10 cellular contexts compared by ENCODE assay signal in genomic region chr1:77926561-77927357, GRCh38. TPM values are rescaled to one million over a fixed set of nuclear protein-coding genes. Genes with fewer than 3 reads are reported as not detected.
DNase-seq lines count a peak whose midpoint lies in the region; ATAC-seq, FAIRE-seq and TF ChIP-seq lines count a peak whose summit lies in the region.
"Had no signal": no experiment of that assay in that cellular context is flagged by ENCODE, and none has a peak within 500 bp of the region (broad histone marks: within the 10 kb centered on the region; RNA-seq: fewer than 3 reads in every experiment).

No MANE protein-coding gene starts in this region.

- H3K9me3 Mint-ChIP-seq in activated naive CD8-positive, alpha-beta T cell treated with anti-CD3 and anti-CD28 coated beads, Interleukin-2, amount 50 U/mL, for 24 hours = no peaks in the 10 kb centered on the region
- no peaks in the 10 kb centered on the region for H3K9me3 Mint-ChIP-seq in nephron progenitor cell
- H3K9me3 Mint-ChIP-seq: neural crest cell had no signal

- H3K36me3 Mint-ChIP-seq in activated naive CD8-positive, alpha-beta T cell treated with anti-CD3 and anti-CD28 coated beads, Interleukin-2, amount 50 U/mL, for 24 hours (ENCODE audit: low read depth) = no peaks in the 10 kb centered on the region
- H3K36me3 Mint-ChIP-seq in nephron progenitor cell (ENCODE audit: low read depth) = peaks cover 5% of the 10 kb centered on the region

- intact Hi-C loops in left ventricle myocardium inferior (cut with micrococcal nuclease) (no loop called here), left cardiac atrium (cut with DNase I) (no loop called here)

- no peaks in the 10 kb centered on the region for H3K79me2 ChIP-seq in Karpas-422 (ENCODE audit: low read length)

- H2AFZ ChIP-seq in Karpas-422 (ENCODE audit: low read length) = peak overlapping the region; percentile 48; the same call in 1 of the 2 replicates

- H3K36me3 ChIP-seq in left ventricle myocardium inferior (peaks cover 84% of the 10 kb centered on the region), Karpas-422 (ENCODE audit: insufficient read depth, low read length) (no peaks in the 10 kb centered on the region)
- H3K36me3 ChIP-seq: BE2C had no signal

- H3K27me3 ChIP-seq in left ventricle myocardium inferior (ENCODE audit: low read depth) = no peaks in the 10 kb centered on the region
- H3K27me3 ChIP-seq in Karpas-422 (ENCODE audit: low read length) = no peaks in the 10 kb centered on the region
- H3K27me3 ChIP-seq: BE2C had no signal

- FAIRE-seq in frontal cortex (lab: Jason Lieb, UNC) = no peak

- H3K27ac Mint-ChIP-seq in activated naive CD8-positive, alpha-beta T cell treated with anti-CD3 and anti-CD28 coated beads, Interleukin-2, amount 50 U/mL, for 24 hours = peak overlapping the region; percentile 56
- H3K27ac Mint-ChIP-seq in nephron progenitor cell = no peak overlapping the region

- H3K4me3 ChIP-seq in left ventricle myocardium inferior (peak overlapping the region; percentile 34), Karpas-422 (ENCODE audit: low read length) (peak overlapping the region; percentile 41)

- peaks cover 10% of the 10 kb centered on the region for H3K4me1 Mint-ChIP-seq in activated naive CD8-positive, alpha-beta T cell treated with anti-CD3 and anti-CD28 coated beads, Interleukin-2, amount 50 U/mL, for 24 hours
- no peaks in the 10 kb centered on the region for H3K4me1 Mint-ChIP-seq in nephron progenitor cell
- H3K4me1 Mint-ChIP-seq: neural crest cell had no signal

- H3K9ac ChIP-seq in Karpas-422 (ENCODE audit: low read length) = peak overlapping the region; percentile 30

- no peaks in the 10 kb centered on the region for H4K20me1 ChIP-seq in Karpas-422 (ENCODE audit: insufficient read depth, low read depth, low read length)

- H3K4me3 Mint-ChIP-seq in activated naive CD8-positive, alpha-beta T cell treated with anti-CD3 and anti-CD28 coated beads, Interleukin-2, amount 50 U/mL, for 24 hours = peak overlapping the region; percentile 77
- no peak overlapping the region for H3K4me3 Mint-ChIP-seq in nephron progenitor cell
- H3K4me3 Mint-ChIP-seq: neural crest cell had no signal

- H3K27me3 Mint-ChIP-seq in activated naive CD8-positive, alpha-beta T cell treated with anti-CD3 and anti-CD28 coated beads, Interleukin-2, amount 50 U/mL, for 24 hours = no peaks in the 10 kb centered on the region
- no peaks in the 10 kb centered on the region for H3K27me3 Mint-ChIP-seq in nephron progenitor cell (ENCODE audit: low read depth, poor library complexity)

- no peaks in the 10 kb centered on the region for H3K9me3 ChIP-seq in left ventricle myocardium inferior (replicated peaks)
- no peaks in the 10 kb centered on the region for H3K9me3 ChIP-seq in Karpas-422 (ENCODE audit: low read length)
- H3K9me3 ChIP-seq: BE2C had no signal

- ATAC-seq in left cardiac atrium = no peak
- no peak for ATAC-seq in activated naive CD8-positive, alpha-beta T cell treated with anti-CD3 and anti-CD28 coated beads, Interleukin-2, amount 50 U/mL, for 24 hours

- TF ChIP-seq CTCF in left ventricle myocardium inferior (IDR thresholded peaks at IDR 0.05; ENCODE audit: borderline replicate concordance) (no peak), nephron progenitor cell (IDR thresholded peaks at IDR 0.05) (no peak)

- DNase-seq in left ventricle myocardium inferior (no peak), left cardiac atrium (no peak), Karpas-422 (no peak), NCI-H2107 treated with DMSO at 0.1 percent for 48 hours (lab: John Stamatoyannopoulos, UW; ENCODE audit: unreplicated experiment) (no peak), dermis blood vessel endothelial cell (no peak), nephron progenitor cell (no peak), frontal cortex (ENCODE audit: low spot score in 2 of 2) (no peak)
- no peak for DNase-seq in activated naive CD8-positive, alpha-beta T cell treated with anti-CD3 and anti-CD28 coated beads, Interleukin-2, amount 50 U/mL, for 24 hours
- DNase-seq: BE2C had no signal

- peak overlapping the region; percentile 68 for H3K4me2 ChIP-seq in Karpas-422 (ENCODE audit: low read depth, low read length, poor library complexity, severe bottlenecking)

- H3K4me1 ChIP-seq in left ventricle myocardium inferior (peaks cover 13% of the 10 kb centered on the region), Karpas-422 (ENCODE audit: low read length) (peaks cover 20% of the 10 kb centered on the region)
- H3K4me1 ChIP-seq: BE2C had no signal

- H3K27ac ChIP-seq in left ventricle myocardium inferior (replicated peaks) (peak overlapping the region; percentile 21), Karpas-422 (ENCODE audit: low read length) (no peak overlapping the region)

- H3K9me2 ChIP-seq in Karpas-422 (replicated peaks; ENCODE audit: insufficient read depth, low read length) = no peaks in the 10 kb centered on the region

RNA-seq across cellular contexts. Expression of gene NEXN, which starts 38.3 kb away (rescaled TPM):
- total RNA-seq in left ventricle myocardium inferior (391 TPM), left cardiac atrium (100 to 1,000 TPM; 218 to 235 TPM), dermis blood vessel endothelial cell (3.1 and 5.8 TPM in 2 replicates), frontal cortex (under 0.01 TPM)
- total RNA-seq in Karpas-422 (2014; rRNA removed; shearing (Covaris generic); ENCODE audit: low replicate concordance) = 0.41 TPM in 1 of 2 replicates, not detected in the other

RNA-seq across cellular contexts. Expression of gene FUBP1, which starts 52.1 kb away (rescaled TPM):
- 55.7 TPM for total RNA-seq in left ventricle myocardium inferior
- 10 to 100 TPM; 54.3 to 78.5 TPM for total RNA-seq in left cardiac atrium
- 159 and 214 TPM in 2 replicates for total RNA-seq in Karpas-422 (2014; rRNA removed; shearing (Covaris generic); ENCODE audit: low replicate concordance)
- total RNA-seq in dermis blood vessel endothelial cell = 106 and 151 TPM in 2 replicates
- 345 TPM for total RNA-seq in frontal cortex

Comparison
In these comparisons a context has a peak if more than half of its experiments do, and no peak if none do; other contexts are left out.
1. RNA of gene NEXN, which starts 38.3 kb away (total RNA-seq): 391 TPM in left ventricle myocardium inferior (single experiment) and 218 to 235 TPM in left cardiac atrium; 3.1 to 5.8 TPM in dermis blood vessel endothelial cell, 0.41 TPM in Karpas-422 and under 0.01 TPM in frontal cortex (single experiment); every median in the first group is over 10 times any median in the second.